11 cellular contexts compared by ENCODE assay signal in the genomic region with DNA sequence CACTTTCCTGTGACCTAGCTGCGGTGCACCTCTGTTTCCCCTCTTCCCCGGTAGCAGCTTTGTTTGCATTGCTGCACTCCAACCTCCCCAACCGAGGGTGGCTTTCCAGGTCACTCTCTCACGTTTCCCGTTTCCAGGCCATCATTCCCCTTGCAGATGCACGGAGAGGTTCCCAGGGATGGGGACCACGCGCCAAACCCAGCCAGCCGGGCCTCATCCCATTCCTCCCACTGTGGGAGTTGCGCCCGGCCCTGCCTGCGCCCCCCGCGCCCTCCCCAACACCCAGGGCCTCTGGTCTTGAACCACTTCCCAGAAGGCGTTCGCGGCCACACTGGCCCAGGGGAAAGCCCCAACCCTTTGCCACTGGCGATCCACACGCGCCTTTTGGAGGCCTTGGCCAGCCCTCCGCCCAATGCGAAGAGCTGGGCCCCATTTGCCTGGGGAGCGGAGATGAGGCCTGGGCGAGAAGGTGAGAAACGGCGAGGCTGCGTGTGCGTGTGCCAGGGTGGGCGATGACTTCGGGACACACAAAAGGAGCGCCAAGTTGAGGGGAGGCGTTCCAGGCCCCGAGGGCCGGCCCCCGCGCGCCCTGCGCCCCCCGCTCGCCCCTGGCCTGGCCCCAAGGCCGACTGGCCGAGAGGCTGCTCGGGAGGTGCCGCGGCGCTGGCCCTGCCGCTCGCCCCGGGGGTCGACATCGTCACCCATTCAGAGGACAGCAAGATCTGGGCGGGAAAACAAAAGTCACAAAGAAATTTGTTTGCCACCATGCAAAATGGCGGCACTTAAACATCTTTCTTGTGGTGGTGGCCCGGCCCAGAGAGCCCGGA. TPM values are rescaled to one million over a fixed set of nuclear protein-coding genes. Genes with fewer than 3 reads are reported as not detected.
DNase-seq lines count a peak whose midpoint lies in the region; ATAC-seq, FAIRE-seq and TF ChIP-seq lines count a peak whose summit lies in the region.
"Had no signal": no experiment of that assay in that cellular context is flagged by ENCODE, and none has a peak within 500 bp of the region (broad histone marks: within the 10 kb centered on the region; RNA-seq: fewer than 3 reads in every experiment).

No MANE protein-coding gene starts in this region.

- FAIRE-seq in urothelium cell line (lab: Jason Lieb, UNC): no peak
- FAIRE-seq: A204.1, colon had no signal

- H3K79me2 ChIP-seq in osteoblast (ENCODE audit: insufficient read depth, low read length): no peaks in the 10 kb centered on the region

- peak overlapping the region; percentile 65 for H3K4me2 ChIP-seq in osteoblast (ENCODE audit: insufficient read depth, low read length)

- H3K36me3 ChIP-seq in left ventricle myocardium inferior: no peaks in the 10 kb centered on the region
- no peaks in the 10 kb centered on the region for H3K36me3 ChIP-seq in osteoblast (ENCODE audit: insufficient read depth, low read length)

- peaks cover 37% of the 10 kb centered on the region for H3K4me1 ChIP-seq in left ventricle myocardium inferior
- H3K4me1 ChIP-seq in osteoblast (ENCODE audit: insufficient read depth, low read length): no peaks in the 10 kb centered on the region

- TF ChIP-seq CTCF in left ventricle myocardium inferior (IDR thresholded peaks at IDR 0.05; ENCODE audit: borderline replicate concordance) (no peak), osteoblast (IDR thresholded peaks at IDR 0.05; ENCODE audit: extremely low read depth, low read depth, low read length) (no peak)

- peak overlapping the region; percentile 56 for H2AFZ ChIP-seq in osteoblast (ENCODE audit: low read length)

- no peaks in the 10 kb centered on the region for H4K20me1 ChIP-seq in osteoblast (ENCODE audit: insufficient read depth, low read length)

- ATAC-seq in Right ventricle myocardium inferior: peak; percentile 43

- H3K9me3 ChIP-seq in left ventricle myocardium inferior (replicated peaks) (no peaks in the 10 kb centered on the region), osteoblast (ENCODE audit: low read depth, low read length) (no peaks in the 10 kb centered on the region)

- H3K27me3 ChIP-seq in left ventricle myocardium inferior (ENCODE audit: low read depth) (peaks cover 5% of the 10 kb centered on the region), osteoblast (ENCODE audit: insufficient read depth, low read length) (peaks cover 3% of the 10 kb centered on the region)

- H3K4me3 ChIP-seq in left ventricle myocardium inferior (peak overlapping the region; percentile 66), osteoblast (ENCODE audit: insufficient read depth, low read length) (peak overlapping the region; percentile 65)

- intact Hi-C loops in Right ventricle myocardium inferior (cut with DNase I) (no loop called here), cardiac septum (cut with DNase I) (no loop called here), left ventricle myocardium inferior (cut with micrococcal nuclease) (loop anchor here (5.0 kb wide), 1 partner anchor 223 kb away; no protein-coding TSS in a partner anchor)

- H3K27ac ChIP-seq in left ventricle myocardium inferior (replicated peaks): peak overlapping the region; percentile 46
- H3K27ac ChIP-seq in osteoblast (ENCODE audit: low read depth, low read length): no peak overlapping the region

- DNase-seq in Right ventricle myocardium inferior (ENCODE audit: missing footprints) (no peak), cardiac septum (ENCODE audit: low spot score) (no peak), left ventricle myocardium inferior (no peak), osteoblast (ENCODE audit: insufficient read length, low spot score, missing footprints) (peak; percentile 71), putamen (ENCODE audit: low spot score) (no peak), NCI-H345 treated with DMSO at 0.1 percent for 48 hours (lab: John Stamatoyannopoulos, UW; ENCODE audit: unreplicated experiment) (no peak), urothelium cell line (ENCODE audit: low spot score) (no peak)
- DNase-seq in stimulated activated CD4-positive, alpha-beta T cell treated with anti-CD3 and anti-CD28 coated beads, Interleukin-2, amount 100 ng/mL, for 48 hours: no peak
- DNase-seq: NCI-H1092 treated with DMSO at 0.1 percent for 48 hours had no signal

RNA-seq across cellular contexts. Expression of a gene that starts 15.9 kb away (rescaled TPM):
- total RNA-seq in Right ventricle myocardium inferior: 2.6 TPM
- 1.8 TPM for total RNA-seq in cardiac septum
- total RNA-seq in left ventricle myocardium inferior: 2.7 TPM
- total RNA-seq in osteoblast: 0.29 and 0.36 TPM in 2 replicates

RNA-seq across cellular contexts. Expression of a gene that starts 24.4 kb away (rescaled TPM):
- 18.3 TPM for total RNA-seq in Right ventricle myocardium inferior
- 32.5 TPM for total RNA-seq in cardiac septum
- 18.7 TPM for total RNA-seq in left ventricle myocardium inferior
- 37.6 and 44.8 TPM in 2 replicates for total RNA-seq in osteoblast
